In the genomic region with DNA sequence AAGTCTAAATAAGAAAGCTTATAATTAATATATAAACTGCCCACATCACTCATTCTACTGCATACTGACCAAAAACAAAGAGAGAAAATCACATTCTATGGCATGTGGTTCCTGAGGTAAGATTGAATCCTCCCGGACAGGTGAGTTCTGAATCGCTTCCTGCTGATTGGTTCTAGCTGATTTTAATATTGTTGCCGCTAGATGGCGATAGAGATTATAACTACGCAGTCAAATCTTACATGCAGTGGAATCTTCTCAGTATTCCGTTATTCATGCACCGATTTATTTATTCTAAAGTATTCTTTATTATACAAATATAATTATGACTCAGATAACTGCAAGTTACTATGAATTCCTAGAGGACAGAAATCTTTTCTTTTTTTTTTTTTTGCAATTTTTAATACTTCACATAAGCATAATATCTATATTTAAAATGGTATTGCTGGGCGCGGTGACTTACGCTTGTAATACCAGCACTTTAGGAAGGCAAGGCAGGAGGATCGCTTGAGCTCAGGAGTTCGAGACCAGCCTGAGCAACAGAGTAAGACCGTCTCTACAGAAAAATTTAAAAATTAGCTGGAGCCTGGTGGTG, we compare ENCODE assay signal across 8 cellular contexts.
DNase-seq lines count a peak whose midpoint lies in the region; ATAC-seq and TF ChIP-seq lines count a peak whose summit lies in the region.

No MANE protein-coding gene starts in this region.

- no peaks in the 10 kb centered on the region for H3K36me3 ChIP-seq in brain microvascular endothelial cell (replicated peaks)

- H3K27ac ChIP-seq in HL-60 (replicated peaks) (no peak overlapping the region), brain microvascular endothelial cell (no peak overlapping the region)

- in situ Hi-C loops in brain microvascular endothelial cell (cut with HindIII; ENCODE audit: low pct_ligation_motif_present, low sequenced_read_pairs) = no loop called here

- no peak for DNase-seq in activated CD4-positive, CD25-positive, alpha-beta regulatory T cell treated with anti-CD3 and anti-CD28 coated beads, Interleukin-2, amount 50 U/mL, for 72 hours
- DNase-seq in HL-60 (ENCODE audit: low read depth in 1 of 2, low spot score in 1 of 2) (peak; percentile 7 to 36), NCI-H748 (lab: John Stamatoyannopoulos, UW; ENCODE audit: unreplicated experiment) (peak; percentile 87), brain microvascular endothelial cell (peak; percentile 32), inferior parietal cortex (ENCODE audit: extremely low spot score) (peak; percentile 83), superior temporal gyrus (ENCODE audit: extremely low spot score) (peak; percentile 89)

- peak; percentile 68 to 79 for ATAC-seq in activated CD4-positive, CD25-positive, alpha-beta regulatory T cell treated with anti-CD3 and anti-CD28 coated beads, Interleukin-2, amount 50 U/mL, for 24 hours
- ATAC-seq in GM21423 (IDR thresholded peaks at IDR 0.05; ENCODE audit: unreplicated experiment) = peak; percentile 76

- H3K27me3 ChIP-seq in HL-60 (ENCODE audit: insufficient read depth, poor library complexity, severe bottlenecking) (no peaks in the 10 kb centered on the region), brain microvascular endothelial cell (replicated peaks) (no peaks in the 10 kb centered on the region)

- H3K4me3 ChIP-seq in HL-60 (replicated peaks; ENCODE audit: insufficient read depth, low read length) (no peak overlapping the region), brain microvascular endothelial cell (ENCODE audit: low read depth, low read length) (no peak overlapping the region)

- TF ChIP-seq CTCF in HL-60 (IDR thresholded peaks at IDR 0.05; ENCODE audit: insufficient read depth, low read length) (peak; percentile 37), brain microvascular endothelial cell (IDR thresholded peaks at IDR 0.05; ENCODE audit: low read depth, low read length, missing control alignments) (peak; percentile 64)
